ENCODE assay signal across 2 cellular contexts in genomic region chr18:79461627-79462026, GRCh38.
TF ChIP-seq lines count a peak whose summit lies in the region.

No MANE protein-coding gene starts in this region.

TF ChIP-seq in GM23338, 12 proteins besides CTCF, POLR2A, EP300 and RAD21 (continued from another document):
- no peak for TF ChIP-seq ZNF462 (CRISPR knock-in tag; IDR thresholded peaks at IDR 0.05)
- TF ChIP-seq REST (IDR thresholded peaks at IDR 0.05; ENCODE audit: unreplicated experiment), result no peak
- TF ChIP-seq ZNF331 (CRISPR knock-in tag; IDR thresholded peaks at IDR 0.05; ENCODE audit: low read depth), result no peak
- no peak for TF ChIP-seq ETS1 (IDR thresholded peaks at IDR 0.05)
- no peak for TF ChIP-seq NANOG (IDR thresholded peaks at IDR 0.05; ENCODE audit: borderline replicate concordance)
- no peak for TF ChIP-seq POLR2AphosphoS5 (IDR thresholded peaks at IDR 0.05; ENCODE audit: low read depth)
- TF ChIP-seq EZH2 (IDR thresholded peaks at IDR 0.05; ENCODE audit: low read depth, unreplicated experiment), result no peak
- TF ChIP-seq ZNF114 (CRISPR knock-in tag; IDR thresholded peaks at IDR 0.05), result no peak

TF ChIP-seq in WTC11, 78 proteins besides CTCF, POLR2A, EP300 and RAD21 (continued from another document):
- TF ChIP-seq ZNF425 (CRISPR knock-in tag; conservative IDR thresholded peaks at IDR 0.05), result no peak
TF ChIP-seq in WTC11: peak in this region for 0.
